In the genomic region with DNA sequence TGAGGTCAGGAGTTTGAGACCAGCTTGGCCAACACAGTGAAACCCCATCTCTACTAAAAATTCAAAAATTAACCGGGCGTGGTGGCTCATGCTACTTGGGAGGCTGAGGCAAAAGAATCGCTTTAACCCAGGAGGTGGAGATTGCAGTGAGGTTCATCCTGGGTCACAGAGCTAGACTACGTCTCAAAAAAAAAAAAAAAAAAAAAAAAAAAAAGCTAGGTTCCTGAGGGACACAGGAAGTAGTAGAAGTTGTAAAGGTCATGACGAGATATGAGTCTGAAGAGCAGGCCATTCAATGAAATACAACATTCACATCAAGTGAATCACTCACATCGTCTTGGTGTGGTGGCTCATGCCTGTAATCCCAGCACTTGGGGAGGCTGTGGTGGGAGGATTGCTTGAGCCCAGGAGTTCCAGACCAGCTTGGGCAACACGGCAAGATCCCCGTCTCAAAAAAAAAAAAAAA, we compare ENCODE assay signal across 8 cellular contexts. TPM values are rescaled to one million over a fixed set of nuclear protein-coding genes. Genes with fewer than 3 reads are reported as not detected.
DNase-seq lines count a peak whose midpoint lies in the region; ATAC-seq, FAIRE-seq and TF ChIP-seq lines count a peak whose summit lies in the region.
"Not testable (repeated sequence)": the region's sequence is repeated elsewhere in the genome, so short reads cannot be mapped to it uniquely, and the experiment has no call there.

No MANE protein-coding gene starts in this region.

- H3K4me1 ChIP-seq in HUES6 (ENCODE audit: control insufficient read depth, insufficient read depth, low read length) (peaks cover 15% of the 10 kb centered on the region), Panc1 (ENCODE audit: control insufficient read depth, insufficient read depth, low read length) (peaks cover 15% of the 10 kb centered on the region; the same call in 1 of the 2 replicates), upper lobe of left lung (peaks cover 21 to 42% (median 30%) of the 10 kb centered on the region in 4 donors)
- not testable (repeated sequence) for H3K4me1 ChIP-seq in H1 (replicated peaks in 1 of 4; ENCODE audit: control insufficient read depth in 3 of 4, insufficient read depth in 4 of 4, low read length in 3 of 4)

- peaks cover 1 to 16% of the 10 kb centered on the region in 2 experiments for H4K20me1 ChIP-seq in H1 (replicated peaks in 1 of 2; ENCODE audit: control insufficient read depth in 1 of 2, insufficient read depth in 2 of 2, low read length in 2 of 2)

- H3K9ac ChIP-seq in HUES6 (ENCODE audit: low read length) (peak overlapping the region; percentile 88), H1 (replicated peaks in 1 of 4; ENCODE audit: extremely low read depth in 1 of 4, low read depth in 3 of 4, low read length in 3 of 4) (peak overlapping the region in 3 of 4 experiments; percentile 91 to 97 (median 94); a peak in 6 of 7 replicates)

- H3K4me2 ChIP-seq in H1 (ENCODE audit: insufficient read depth in 1 of 2, low read depth in 2 of 2, low read length in 2 of 2), result peak overlapping the region; percentile 77 to 100

- in situ Hi-C loops in Panc1 (cut with HindIII; ENCODE audit: low pct_unique_long_range_greater_than_20kb, low sequenced_read_pairs), result not testable (repeated sequence)

- CTCF ChIA-PET in Panc1 (lab: Charles Lee), result not testable (repeated sequence)
- CTCF ChIA-PET in activated CD8-positive, alpha-beta memory T cell treated with anti-CD3 and anti-CD28 coated beads, Interleukin-2, amount 10 ng/mL, durations not matched to agents 7 days and 5 days (lab: Charles Lee), result interaction anchor here (0.6 to 2.1 kb wide), 3 partner anchors 29 to 334 kb away, joined by 3 to 16 read pairs (median 4); partner anchors contain the start of genes PAICS and PPAT
- CTCF ChIA-PET in H1 (lab: Charles Lee; ENCODE audit: partially characterized antibody), result interaction anchor here (0.7 kb wide), 1 partner anchor 43 kb away, joined by 6 read pairs; no protein-coding TSS in a partner anchor

- H3K36me3 ChIP-seq in HUES6 (ENCODE audit: control insufficient read depth, insufficient read depth, low read length) (peaks cover 35% of the 10 kb centered on the region), Panc1 (ENCODE audit: control insufficient read depth, insufficient read depth, low read length) (peaks cover 25% of the 10 kb centered on the region), H1 (ENCODE audit: control insufficient read depth in 2 of 4, insufficient read depth in 4 of 4, low read length in 3 of 4) (peaks cover 0 to 30% (median 13%) of the 10 kb centered on the region in 4 experiments; a peak in 7 of 8 replicates), upper lobe of left lung (peaks cover 0 to 33% (median 9%) of the 10 kb centered on the region in 4 donors)

- not testable (repeated sequence) for BruUV-seq in Panc1 (replicated peaks; lab: Mats Ljungman, UMichigan)

- H2BK5ac ChIP-seq in H1 (ENCODE audit: low read depth, low read length), result not testable (repeated sequence)

- H3K27me3 ChIP-seq in HUES6 (ENCODE audit: control insufficient read depth, insufficient read depth, low read length); Panc1 (ENCODE audit: control insufficient read depth, insufficient read depth, low read length); H1 (replicated peaks in 1 of 4; ENCODE audit: control insufficient read depth in 3 of 4, extremely low read depth in 1 of 4, insufficient read depth in 3 of 4, low read length in 3 of 4); upper lobe of left lung: not testable (repeated sequence)

- H4K91ac ChIP-seq in H1 (replicated peaks; ENCODE audit: insufficient read length, low read length), result not testable (repeated sequence)

- H2AK5ac ChIP-seq in H1 (ENCODE audit: low read depth, low read length), result not testable (repeated sequence)

- not testable (repeated sequence) for H4K5ac ChIP-seq in H1 (ENCODE audit: insufficient read length, low read depth, low read length)

- peaks cover 46% of the 10 kb centered on the region for H3K4me1 Mint-ChIP-seq in activated CD8-positive, alpha-beta memory T cell treated with anti-CD3 and anti-CD28 coated beads, Interleukin-2, amount 10 ng/mL, durations not matched to agents 7 days and 5 days
- peaks cover 45% of the 10 kb centered on the region for H3K4me1 Mint-ChIP-seq in osteocyte (ENCODE audit: unreplicated experiment)

- TF ChIP-seq RAD21 in H1 (IDR thresholded peaks at IDR 0.05 in 1 of 2, conservative IDR thresholded peaks at IDR 0.05 in 1 of 2; ENCODE audit: low read depth in 2 of 2, low read length in 2 of 2), result not testable (repeated sequence)

- peak overlapping the region; percentile 95 for H3K4me3 Mint-ChIP-seq in activated CD8-positive, alpha-beta memory T cell treated with anti-CD3 and anti-CD28 coated beads, Interleukin-2, amount 10 ng/mL, durations not matched to agents 7 days and 5 days
- H3K4me3 Mint-ChIP-seq in osteocyte (ENCODE audit: unreplicated experiment), result peak overlapping the region; percentile 93

- H3K23ac ChIP-seq in H1 (ENCODE audit: insufficient read length), result not testable (repeated sequence)

- not testable (repeated sequence) for TF ChIP-seq EP300 in H1 (IDR thresholded peaks at IDR 0.05; ENCODE audit: borderline replicate concordance in 1 of 2, low read depth in 2 of 2, low read length in 2 of 2); upper lobe of left lung (IDR thresholded peaks at IDR 0.05)

- FAIRE-seq in H1 (lab: Jason Lieb, UNC), result not testable (repeated sequence)

- peak overlapping the region; percentile 85; the same call in 1 of the 2 replicates for H3K27ac ChIP-seq in HUES6 (ENCODE audit: low read depth, low read length)
- H3K27ac ChIP-seq in Panc1 (ENCODE audit: low read length), result peak overlapping the region; percentile 98
- H3K27ac ChIP-seq in H1 (ENCODE audit: low read depth, low read length), result not testable (repeated sequence)
- peak overlapping the region; percentile 85 to 92 (median 90) for H3K27ac ChIP-seq in upper lobe of left lung

- ATAC-seq in Panc1 (peak; percentile 6; the same call in 1 of the 2 replicates), upper lobe of left lung (ENCODE audit: low FRiP score in 2 of 2) (peak; percentile 37 to 65)
- peak; percentile 18 for ATAC-seq in activated CD8-positive, alpha-beta memory T cell treated with anti-CD3 and anti-CD28 coated beads, Interleukin-2, amount 10 ng/mL, durations not matched to agents 7 days and 5 days

- H3K14ac ChIP-seq in H1 (ENCODE audit: insufficient read length), result not testable (repeated sequence)

- not testable (repeated sequence) for H2AFZ ChIP-seq in H1 (ENCODE audit: low read length)

- not testable (repeated sequence) for TF ChIP-seq CTCF in Panc1 (IDR thresholded peaks at IDR 0.05); H1 (IDR thresholded peaks at IDR 0.05; ENCODE audit: control extremely low read depth in 1 of 3, insufficient read depth in 1 of 3, low read depth in 1 of 3, low read length in 3 of 3); osteocyte (IDR thresholded peaks at IDR 0.05); upper lobe of left lung (IDR thresholded peaks at IDR 0.05)

- not testable (repeated sequence) for H2BK20ac ChIP-seq in H1 (ENCODE audit: low read length)

- not testable (repeated sequence) for H3K18ac ChIP-seq in H1 (ENCODE audit: extremely low read depth, low read length)

- H3K36me3 Mint-ChIP-seq in activated CD8-positive, alpha-beta memory T cell treated with anti-CD3 and anti-CD28 coated beads, Interleukin-2, amount 10 ng/mL, durations not matched to agents 7 days and 5 days, result peaks cover 32% of the 10 kb centered on the region
- peaks cover 10% of the 10 kb centered on the region for H3K36me3 Mint-ChIP-seq in osteocyte (ENCODE audit: unreplicated experiment)

- not testable (repeated sequence) for H3K56ac ChIP-seq in H1 (replicated peaks; ENCODE audit: insufficient read length, low read depth, low read length)

- H2BK12ac ChIP-seq in H1 (ENCODE audit: low read depth, low read length), result not testable (repeated sequence)

- H3K27me3 Mint-ChIP-seq in activated CD8-positive, alpha-beta memory T cell treated with anti-CD3 and anti-CD28 coated beads, Interleukin-2, amount 10 ng/mL, durations not matched to agents 7 days and 5 days; osteocyte (ENCODE audit: unreplicated experiment): not testable (repeated sequence)

- peaks cover 4 to 56% of the 10 kb centered on the region in 2 experiments; a peak in 3 of 4 replicates for H3K79me2 ChIP-seq in H1 (ENCODE audit: control insufficient read depth in 1 of 2, insufficient read depth in 2 of 2, low read length in 2 of 2)

- not testable (repeated sequence) for H2BK15ac ChIP-seq in H1 (ENCODE audit: low read length)

- H3K27ac Mint-ChIP-seq in activated CD8-positive, alpha-beta memory T cell treated with anti-CD3 and anti-CD28 coated beads, Interleukin-2, amount 10 ng/mL, durations not matched to agents 7 days and 5 days, result peak overlapping the region; percentile 94
- H3K27ac Mint-ChIP-seq in osteocyte (ENCODE audit: unreplicated experiment), result peak overlapping the region; percentile 98

- POLR2A ChIA-PET in Panc1 (lab: Charles Lee) (interaction anchor here (0.6 kb wide), 2 partner anchors 30 to 89 kb away, joined by 5 to 9 read pairs; partner anchors contain the start of gene PAICS), H1 (lab: Charles Lee; ENCODE audit: partially characterized antibody) (interaction anchor here (0.6 to 12.0 kb wide), 9 partner anchors 8 to 79 kb away, joined by 3 to 121 read pairs (median 4); partner anchors contain the start of genes AASDH, PAICS and PPAT)

- H3K9me3 ChIP-seq in HUES6 (ENCODE audit: control insufficient read depth, insufficient read depth, low read depth, low read length); Panc1 (ENCODE audit: control insufficient read depth, insufficient read depth, low read depth, low read length); H1 (ENCODE audit: insufficient read depth in 2 of 2, low read depth in 1 of 2, low read length in 1 of 2); upper lobe of left lung: not testable (repeated sequence)

- not testable (repeated sequence) for H4K8ac ChIP-seq in H1 (ENCODE audit: extremely low read depth, insufficient read depth, low read length)

- intact Hi-C loops in Panc1 (cut with micrococcal nuclease; ENCODE audit: unreplicated experiment), result not testable (repeated sequence)

- not testable (repeated sequence) for H3K79me1 ChIP-seq in H1 (ENCODE audit: low read depth, low read length)

- H2BK120ac ChIP-seq in H1 (replicated peaks; ENCODE audit: low read depth, low read length), result not testable (repeated sequence)

- TF ChIP-seq POLR2A in H1 (IDR thresholded peaks at IDR 0.05; ENCODE audit: control extremely low read depth in 1 of 2, low read depth in 2 of 2, low read length in 2 of 2); upper lobe of left lung (IDR thresholded peaks at IDR 0.05): not testable (repeated sequence)

- not testable (repeated sequence) for H3K4ac ChIP-seq in H1 (replicated peaks; ENCODE audit: insufficient read length, low read depth, low read length)

- H3K4me3 ChIP-seq in HUES6 (ENCODE audit: low read depth, low read length), result peak overlapping the region; percentile 94
- H3K4me3 ChIP-seq in Panc1 (ENCODE audit: low read depth in 2 of 2, low read length in 2 of 2), result peak overlapping the region; percentile 98 to 100
- H3K4me3 ChIP-seq in H1 (ENCODE audit: extremely low read depth in 1 of 4, insufficient read depth in 2 of 4, low read depth in 3 of 4, low read length in 4 of 4), result peak overlapping the region; percentile 88 to 99 (median 96)
- peak overlapping the region; percentile 82 to 98 (median 92) for H3K4me3 ChIP-seq in upper lobe of left lung

- not testable (repeated sequence) for H3K9me3 Mint-ChIP-seq in activated CD8-positive, alpha-beta memory T cell treated with anti-CD3 and anti-CD28 coated beads, Interleukin-2, amount 10 ng/mL, durations not matched to agents 7 days and 5 days (ENCODE audit: low read depth); osteocyte (ENCODE audit: unreplicated experiment)

- DNase-seq in Daoy (ENCODE audit: low read depth) (peak; percentile 59), iPS-NIHi7 (ENCODE audit: extremely low spot score) (peak; percentile 12)
- DNase-seq in Panc1 (ENCODE audit: low read depth, low spot score); H1 (ENCODE audit: low read depth in 1 of 2, low spot score in 2 of 2); osteocyte (ENCODE audit: extremely low spot score, unreplicated experiment); upper lobe of left lung: not testable (repeated sequence)
- peak; percentile 43 for DNase-seq in activated CD8-positive, alpha-beta memory T cell treated with anti-CD3 and anti-CD28 coated beads, Interleukin-2, amount 10 ng/mL, durations not matched to agents 7 days and 5 days

- WGBS in H1 (ENCODE audit: extremely low coverage in 1 of 2, insufficient coverage in 1 of 2, insufficient read length in 1 of 2, insufficient replicate concordance in 2 of 2, low coverage in 1 of 2, low lambda C conversion rate in 2 of 2, missing lambda C conversion rate in 1 of 2), 2 experiments, result 38% methylated on average over 7 of the region's 8 CpGs; no CpG with 5 or more reads in 1 of the 2 experiments
- 20 to 37% methylated on average over 8 of the region's 8 CpGs for WGBS in upper lobe of left lung, 2 donors

- H3K23me2 ChIP-seq in H1 (ENCODE audit: low read depth, low read length), result peaks cover 10% of the 10 kb centered on the region

RNA-seq across cellular contexts. Expression of gene SRP72, which starts 1.1 kb away (rescaled TPM):
- 41.2 and 44.5 TPM in 2 replicates for total RNA-seq in Daoy (2014; rRNA removed; shearing (Covaris generic))
- total RNA-seq in Panc1 (2021; ENCODE audit: unreplicated experiment), result 82.4 TPM
- 47.3 TPM for polyA plus RNA-seq in Panc1 (2012; ENCODE audit: insufficient read length)
- 100 to 1,000 TPM; 126 to 167 TPM for total RNA-seq in activated CD8-positive, alpha-beta memory T cell treated with anti-CD3 and anti-CD28 coated beads, Interleukin-2, amount 10 ng/mL, durations not matched to agents 7 days and 5 days
- 139 and 144 TPM in 2 replicates for total RNA-seq in H1 (2021; fragmentation: NEBNext Ultra II Directional; extraction: Animal tissue kit (Norgen Biotek cat#: 25700))
- 24.4 and 37.7 TPM in 2 replicates for polyA plus RNA-seq in H1 (2011; rRNA removed)
- 53.7 TPM for polyA plus RNA-seq in H1 (2011; cell fraction: cytosol; rRNA removed)
- 57.6 TPM for polyA plus RNA-seq in H1 (2011; cell fraction: nucleus; rRNA removed)
- polyA plus RNA-seq in H1 (2012, experiment 1 of 2), result 91.0 to 130 TPM (median 95.4 TPM) in 4 replicates
- polyA plus RNA-seq in H1 (2012, experiment 2 of 2), result 6.4 TPM
- polyA plus RNA-seq in H1 (2013, experiment 1 of 2), result 219 TPM
- polyA plus RNA-seq in H1 (2013, experiment 2 of 2), result 212 TPM
- polyA minus RNA-seq in H1 (2011; rRNA and poly(A)+ RNA removed), result 157 and 257 TPM in 2 replicates
- 106 TPM for polyA minus RNA-seq in H1 (2011; cell fraction: cytosol; rRNA and poly(A)+ RNA removed)
- polyA minus RNA-seq in H1 (2011; cell fraction: nucleus; rRNA and poly(A)+ RNA removed), result 109 TPM
- total RNA-seq in osteocyte, result 116 and 124 TPM in 2 replicates
- total RNA-seq in upper lobe of left lung, result 100 to 1,000 TPM in 1 of 6 donors, 10 to 100 TPM in 5; 41.9 to 101 (median 68.8) TPM

RNA-seq across cellular contexts. Expression of gene PAICS, which starts 30.3 kb away (rescaled TPM):
- 54.3 and 71.5 TPM in 2 replicates for total RNA-seq in Daoy (2014; rRNA removed; shearing (Covaris generic))
- total RNA-seq in Panc1 (2021; ENCODE audit: unreplicated experiment) (135 TPM), osteocyte (62.9 and 65.3 TPM in 2 replicates), upper lobe of left lung (10 to 100 TPM in 5 of 6 donors, 1 to 10 TPM in 1; 7.4 to 33.5 (median 22.1) TPM)
- polyA plus RNA-seq in Panc1 (2012; ENCODE audit: insufficient read length), result 48.6 TPM
- 100 to 1,000 TPM; 130 to 207 TPM for total RNA-seq in activated CD8-positive, alpha-beta memory T cell treated with anti-CD3 and anti-CD28 coated beads, Interleukin-2, amount 10 ng/mL, durations not matched to agents 7 days and 5 days
- 487 and 512 TPM in 2 replicates for total RNA-seq in H1 (2021; fragmentation: NEBNext Ultra II Directional; extraction: Animal tissue kit (Norgen Biotek cat#: 25700))
- polyA plus RNA-seq in H1 (2011; rRNA removed), result 267 and 456 TPM in 2 replicates
- 348 TPM for polyA plus RNA-seq in H1 (2011; cell fraction: cytosol; rRNA removed)
- polyA plus RNA-seq in H1 (2011; cell fraction: nucleus; rRNA removed), result 152 TPM
- polyA plus RNA-seq in H1 (2012, experiment 1 of 2), result 291 to 529 TPM (median 333 TPM) in 4 replicates
- 47.0 TPM for polyA plus RNA-seq in H1 (2012, experiment 2 of 2)
- 307 TPM for polyA plus RNA-seq in H1 (2013, experiment 1 of 2)
- polyA plus RNA-seq in H1 (2013, experiment 2 of 2), result 308 TPM
- 219 and 256 TPM in 2 replicates for polyA minus RNA-seq in H1 (2011; rRNA and poly(A)+ RNA removed)
- 110 TPM for polyA minus RNA-seq in H1 (2011; cell fraction: cytosol; rRNA and poly(A)+ RNA removed)
- 170 TPM for polyA minus RNA-seq in H1 (2011; cell fraction: nucleus; rRNA and poly(A)+ RNA removed)

RNA-seq across cellular contexts. Expression of gene PPAT, which starts 30.9 kb away (rescaled TPM):
- 22.3 and 26.3 TPM in 2 replicates for total RNA-seq in Daoy (2014; rRNA removed; shearing (Covaris generic))
- total RNA-seq in Panc1 (2021; ENCODE audit: unreplicated experiment) (38.3 TPM), osteocyte (12.6 and 14.0 TPM in 2 replicates), upper lobe of left lung (1 to 10 TPM in 5 of 6 donors, under 1 TPM in 1; 0.44 to 6.3 (median 5.4) TPM)
- 27.2 TPM for polyA plus RNA-seq in Panc1 (2012; ENCODE audit: insufficient read length)
- total RNA-seq in activated CD8-positive, alpha-beta memory T cell treated with anti-CD3 and anti-CD28 coated beads, Interleukin-2, amount 10 ng/mL, durations not matched to agents 7 days and 5 days, result 10 to 100 TPM; 27.1 to 41.4 TPM
- 98.4 and 104 TPM in 2 replicates for total RNA-seq in H1 (2021; fragmentation: NEBNext Ultra II Directional; extraction: Animal tissue kit (Norgen Biotek cat#: 25700))
- 15.6 and 24.5 TPM in 2 replicates for polyA plus RNA-seq in H1 (2011; rRNA removed)
- 30.2 TPM for polyA plus RNA-seq in H1 (2011; cell fraction: cytosol; rRNA removed)
- 17.9 TPM for polyA plus RNA-seq in H1 (2011; cell fraction: nucleus; rRNA removed)
- 40.1 to 85.5 TPM (median 49.6 TPM) in 4 replicates for polyA plus RNA-seq in H1 (2012, experiment 1 of 2)
- 4.1 TPM for polyA plus RNA-seq in H1 (2012, experiment 2 of 2)
- 44.6 TPM for polyA plus RNA-seq in H1 (2013, experiment 1 of 2)
- polyA plus RNA-seq in H1 (2013, experiment 2 of 2), result 43.8 TPM
- 36.1 and 42.1 TPM in 2 replicates for polyA minus RNA-seq in H1 (2011; rRNA and poly(A)+ RNA removed)
- polyA minus RNA-seq in H1 (2011; cell fraction: cytosol; rRNA and poly(A)+ RNA removed), result 39.9 TPM
- 36.2 TPM for polyA minus RNA-seq in H1 (2011; cell fraction: nucleus; rRNA and poly(A)+ RNA removed)

RNA-seq across cellular contexts. Expression of gene ARL9, which starts 39.3 kb away (rescaled TPM):
- 0.11 and 0.51 TPM in 2 replicates for total RNA-seq in Daoy (2014; rRNA removed; shearing (Covaris generic))
- total RNA-seq in Panc1 (2021; ENCODE audit: unreplicated experiment), result 0.41 TPM
- 0.52 TPM for polyA plus RNA-seq in Panc1 (2012; ENCODE audit: insufficient read length)
- under 1 TPM in 1 of 2 experiments, not detected in 1; 0.55 TPM for total RNA-seq in activated CD8-positive, alpha-beta memory T cell treated with anti-CD3 and anti-CD28 coated beads, Interleukin-2, amount 10 ng/mL, durations not matched to agents 7 days and 5 days
- total RNA-seq in H1 (2021; fragmentation: NEBNext Ultra II Directional; extraction: Animal tissue kit (Norgen Biotek cat#: 25700)), result 0.31 and 0.76 TPM in 2 replicates
- polyA plus RNA-seq in H1 (2011; rRNA removed), result 0.31 and 0.60 TPM in 2 replicates
- 0.32 TPM for polyA plus RNA-seq in H1 (2011; cell fraction: cytosol; rRNA removed)
- polyA plus RNA-seq in H1 (2011; cell fraction: nucleus; rRNA removed), result 0.26 TPM
- 0.60 to 0.78 TPM (median 0.70 TPM) in 3 of 4 replicates, not detected in the other for polyA plus RNA-seq in H1 (2012, experiment 1 of 2)
- 0.12 TPM for polyA plus RNA-seq in H1 (2012, experiment 2 of 2)
- 0.55 TPM for polyA plus RNA-seq in H1 (2013, experiment 1 of 2)
- 0.40 TPM for polyA plus RNA-seq in H1 (2013, experiment 2 of 2)
- 0.51 TPM in 1 of 2 replicates, not detected in the other for polyA minus RNA-seq in H1 (2011; rRNA and poly(A)+ RNA removed)
- not detected for polyA minus RNA-seq in H1 (2011; cell fraction: cytosol; rRNA and poly(A)+ RNA removed)
- not detected for polyA minus RNA-seq in H1 (2011; cell fraction: nucleus; rRNA and poly(A)+ RNA removed)
- total RNA-seq in osteocyte, result 1.3 and 1.4 TPM in 2 replicates
- under 1 TPM in 2 of 6 donors, not detected in 4; 0.17 TPM for total RNA-seq in upper lobe of left lung
